13 cellular contexts compared by ENCODE assay signal in the genomic region with DNA sequence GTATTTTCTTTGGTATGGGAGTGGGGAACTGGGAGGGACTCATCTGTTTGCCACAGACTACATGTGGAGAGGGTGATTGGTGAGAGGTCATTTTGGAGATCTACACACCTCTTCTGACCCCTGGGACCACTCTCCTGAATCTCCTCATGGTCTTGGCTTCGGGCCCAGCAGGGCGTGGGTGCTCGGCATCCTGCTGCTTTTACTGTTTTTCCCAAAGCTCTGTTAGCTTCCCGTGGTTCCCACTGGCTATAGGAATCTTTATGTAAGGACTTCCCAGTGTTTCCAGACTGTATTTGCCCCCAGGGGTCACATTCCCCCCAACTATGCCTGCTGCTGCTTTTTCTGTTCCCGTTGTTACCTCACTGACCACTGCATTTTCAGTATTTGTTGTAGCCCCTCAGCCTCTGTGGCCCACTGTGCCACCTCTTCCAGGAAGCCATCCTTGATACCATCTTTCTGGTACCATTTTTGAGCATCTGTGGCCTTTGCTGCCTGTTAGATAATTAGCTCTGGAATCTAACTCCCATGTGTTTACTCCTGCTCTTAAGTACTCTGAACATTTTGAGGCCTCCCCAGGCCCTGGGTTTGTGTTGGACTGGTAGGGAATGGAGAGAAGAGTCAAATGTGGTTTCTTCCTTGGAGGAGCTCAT. TPM values are rescaled to one million over a fixed set of nuclear protein-coding genes. Genes with fewer than 3 reads are reported as not detected.
DNase-seq lines count a peak whose midpoint lies in the region; ATAC-seq lines count a peak whose summit lies in the region.
"Had no signal": no experiment of that assay in that cellular context is flagged by ENCODE, and none has a peak within 500 bp of the region (broad histone marks: within the 10 kb centered on the region; RNA-seq: fewer than 3 reads in every experiment).

No MANE protein-coding gene starts in this region.

- no peak overlapping the region for H3K4me3 ChIP-seq in right cardiac atrium (ENCODE audit: low read length)
- H3K4me3 ChIP-seq: Peyer's patch had no signal

- CTCF ChIA-PET in activated CD4-positive, alpha-beta T cell treated with anti-CD3 and anti-CD28 coated beads, Interleukin-2, amount 10 ng/mL, durations not matched to agents 7 days and 5 days (lab: Charles Lee): interaction anchor here (0.9 to 14.7 kb wide), 6 partner anchors 10 to 94 kb away, joined by 3 to 139 read pairs (median 6); a partner anchor contains a TSS

- no peaks in the 10 kb centered on the region for H3K9me3 Mint-ChIP-seq in activated CD4-positive, alpha-beta T cell treated with anti-CD3 and anti-CD28 coated beads, Interleukin-2, amount 10 ng/mL, durations not matched to agents 7 days and 5 days
- no peaks in the 10 kb centered on the region for H3K9me3 Mint-ChIP-seq in activated T-helper 1 cell treated with anti-CD3 and anti-CD28 coated beads, Interleukin-12 subunit alpha, Interleukin-12 subunit beta, Interleukin-2, Interleukin-4 antibody, amounts not matched to agents 30 ng/mL and 10 ng/mL and 1 ng/mL, durations not matched to agents 14 hours and 24 hours and 36 hours
- peaks cover 3% of the 10 kb centered on the region for H3K9me3 Mint-ChIP-seq in stimulated activated effector memory CD8-positive, alpha-beta T cell treated with anti-CD3 and anti-CD28 coated beads, Interleukin-12 subunit alpha, Interleukin-12 subunit beta, amount 100 ng/mL, for 72 hours

- H3K27ac ChIP-seq in right cardiac atrium (ENCODE audit: low read length): peak overlapping the region; percentile 23

- no peak for ATAC-seq in right cardiac atrium
- no peak for ATAC-seq in stimulated activated effector memory CD8-positive, alpha-beta T cell treated with anti-CD3 and anti-CD28 coated beads, Interleukin-12 subunit alpha, Interleukin-12 subunit beta, amount 100 ng/mL, for 72 hours
- no peak for ATAC-seq in HG03565 (IDR thresholded peaks at IDR 0.05; ENCODE audit: unreplicated experiment)

- POLR2A ChIA-PET in activated CD4-positive, alpha-beta T cell treated with anti-CD3 and anti-CD28 coated beads, Interleukin-2, amount 10 ng/mL, durations not matched to agents 7 days and 5 days (lab: Charles Lee): interaction anchor here (1.0 kb wide), 1 partner anchor 10 kb away, joined by 3 read pairs; no protein-coding TSS in a partner anchor

- no peak for DNase-seq in activated CD4-positive, alpha-beta T cell treated with anti-CD3 and anti-CD28 coated beads, Interleukin-2, amount 10 ng/mL, durations not matched to agents 7 days and 5 days
- DNase-seq in activated CD4-positive, alpha-beta T cell treated with anti-CD3 and anti-CD28 coated beads, Interleukin-2, amount 50 U/mL, for 1 hour: no peak
- DNase-seq in activated T-helper 1 cell treated with anti-CD3 and anti-CD28 coated beads, Interleukin-12 subunit alpha, Interleukin-12 subunit beta, Interleukin-2, Interleukin-4 antibody, amounts not matched to agents 30 ng/mL and 10 ng/mL and 1 ng/mL, durations not matched to agents 14 hours and 24 hours and 36 hours (ENCODE audit: low spot score): no peak
- DNase-seq in right cardiac atrium: peak in 2 of 3 donors; percentile 59 to 65
- no peak for DNase-seq in stimulated activated effector memory CD8-positive, alpha-beta T cell treated with anti-CD3 and anti-CD28 coated beads, Interleukin-12 subunit alpha, Interleukin-12 subunit beta, amount 100 ng/mL, for 72 hours (ENCODE audit: low spot score in 2 of 2)
- DNase-seq in NCI-H226: no peak
- no peak for DNase-seq in kidney glomerular epithelial cell (lab: John Stamatoyannopoulos, UW)
- DNase-seq: DND-41; hippocampal formation; Peyer's patch; stimulated activated CD4-positive, alpha-beta T cell treated with anti-CD3 and anti-CD28 coated beads, Interleukin-12 subunit alpha, Interleukin-12 subunit beta, amount 100 ng/mL, for 4 hours; stimulated activated CD8-positive, alpha-beta memory T cell treated with anti-CD3 and anti-CD28 coated beads, Interleukin-4, amount 100 ng/mL, for 48 hours had no signal

- H3K9me3 ChIP-seq in right cardiac atrium (ENCODE audit: control insufficient read depth, low read length): no peaks in the 10 kb centered on the region
- H3K9me3 ChIP-seq: Peyer's patch had no signal

- intact Hi-C loops in activated T-helper 1 cell treated with anti-CD3 and anti-CD28 coated beads, Interleukin-12 subunit alpha, Interleukin-12 subunit beta, Interleukin-2, Interleukin-4 antibody, amounts not matched to agents 30 ng/mL and 10 ng/mL and 1 ng/mL, durations not matched to agents 14 hours and 24 hours and 36 hours (cut with micrococcal nuclease): no loop called here
- intact Hi-C loops in right cardiac atrium (cut with DNase I): no loop called here

- H3K4me1 ChIP-seq in right cardiac atrium (ENCODE audit: control insufficient read depth, insufficient read depth, low read length): peaks cover 66% of the 10 kb centered on the region

- peak overlapping the region; percentile 90 for H3K27ac Mint-ChIP-seq in activated CD4-positive, alpha-beta T cell treated with anti-CD3 and anti-CD28 coated beads, Interleukin-2, amount 10 ng/mL, durations not matched to agents 7 days and 5 days
- H3K27ac Mint-ChIP-seq in activated T-helper 1 cell treated with anti-CD3 and anti-CD28 coated beads, Interleukin-12 subunit alpha, Interleukin-12 subunit beta, Interleukin-2, Interleukin-4 antibody, amounts not matched to agents 30 ng/mL and 10 ng/mL and 1 ng/mL, durations not matched to agents 14 hours and 24 hours and 36 hours: peak overlapping the region; percentile 80
- peak overlapping the region; percentile 90 for H3K27ac Mint-ChIP-seq in stimulated activated effector memory CD8-positive, alpha-beta T cell treated with anti-CD3 and anti-CD28 coated beads, Interleukin-12 subunit alpha, Interleukin-12 subunit beta, amount 100 ng/mL, for 72 hours

- peaks cover 95% of the 10 kb centered on the region for H3K4me1 Mint-ChIP-seq in activated CD4-positive, alpha-beta T cell treated with anti-CD3 and anti-CD28 coated beads, Interleukin-2, amount 10 ng/mL, durations not matched to agents 7 days and 5 days
- H3K4me1 Mint-ChIP-seq in activated T-helper 1 cell treated with anti-CD3 and anti-CD28 coated beads, Interleukin-12 subunit alpha, Interleukin-12 subunit beta, Interleukin-2, Interleukin-4 antibody, amounts not matched to agents 30 ng/mL and 10 ng/mL and 1 ng/mL, durations not matched to agents 14 hours and 24 hours and 36 hours (ENCODE audit: low read depth): peaks cover 94% of the 10 kb centered on the region
- H3K4me1 Mint-ChIP-seq in stimulated activated effector memory CD8-positive, alpha-beta T cell treated with anti-CD3 and anti-CD28 coated beads, Interleukin-12 subunit alpha, Interleukin-12 subunit beta, amount 100 ng/mL, for 72 hours: peaks cover 97% of the 10 kb centered on the region

- peaks cover 62% of the 10 kb centered on the region for H3K36me3 Mint-ChIP-seq in activated CD4-positive, alpha-beta T cell treated with anti-CD3 and anti-CD28 coated beads, Interleukin-2, amount 10 ng/mL, durations not matched to agents 7 days and 5 days (ENCODE audit: low read depth)
- H3K36me3 Mint-ChIP-seq in activated T-helper 1 cell treated with anti-CD3 and anti-CD28 coated beads, Interleukin-12 subunit alpha, Interleukin-12 subunit beta, Interleukin-2, Interleukin-4 antibody, amounts not matched to agents 30 ng/mL and 10 ng/mL and 1 ng/mL, durations not matched to agents 14 hours and 24 hours and 36 hours (ENCODE audit: low read depth): peaks cover 30% of the 10 kb centered on the region
- H3K36me3 Mint-ChIP-seq in stimulated activated effector memory CD8-positive, alpha-beta T cell treated with anti-CD3 and anti-CD28 coated beads, Interleukin-12 subunit alpha, Interleukin-12 subunit beta, amount 100 ng/mL, for 72 hours: peaks cover 16% of the 10 kb centered on the region

- no peaks in the 10 kb centered on the region for H3K27me3 ChIP-seq in right cardiac atrium (ENCODE audit: control insufficient read depth, insufficient read depth)
- H3K27me3 ChIP-seq: Peyer's patch had no signal

- WGBS in right cardiac atrium: 38% methylated on average over 5 of the region's 5 CpGs

- H3K27me3 Mint-ChIP-seq in activated CD4-positive, alpha-beta T cell treated with anti-CD3 and anti-CD28 coated beads, Interleukin-2, amount 10 ng/mL, durations not matched to agents 7 days and 5 days: no peaks in the 10 kb centered on the region
- H3K27me3 Mint-ChIP-seq in activated T-helper 1 cell treated with anti-CD3 and anti-CD28 coated beads, Interleukin-12 subunit alpha, Interleukin-12 subunit beta, Interleukin-2, Interleukin-4 antibody, amounts not matched to agents 30 ng/mL and 10 ng/mL and 1 ng/mL, durations not matched to agents 14 hours and 24 hours and 36 hours (ENCODE audit: insufficient read depth): no peaks in the 10 kb centered on the region

- H3K4me3 Mint-ChIP-seq in activated CD4-positive, alpha-beta T cell treated with anti-CD3 and anti-CD28 coated beads, Interleukin-2, amount 10 ng/mL, durations not matched to agents 7 days and 5 days: no peak overlapping the region
- peak overlapping the region; percentile 58 for H3K4me3 Mint-ChIP-seq in activated T-helper 1 cell treated with anti-CD3 and anti-CD28 coated beads, Interleukin-12 subunit alpha, Interleukin-12 subunit beta, Interleukin-2, Interleukin-4 antibody, amounts not matched to agents 30 ng/mL and 10 ng/mL and 1 ng/mL, durations not matched to agents 14 hours and 24 hours and 36 hours
- peak overlapping the region; percentile 35 for H3K4me3 Mint-ChIP-seq in stimulated activated effector memory CD8-positive, alpha-beta T cell treated with anti-CD3 and anti-CD28 coated beads, Interleukin-12 subunit alpha, Interleukin-12 subunit beta, amount 100 ng/mL, for 72 hours

RNA-seq across cellular contexts. Expression of a gene that starts 14.9 kb away (rescaled TPM):
- total RNA-seq in activated CD4-positive, alpha-beta T cell treated with anti-CD3 and anti-CD28 coated beads, Interleukin-2, amount 10 ng/mL, durations not matched to agents 7 days and 5 days: 100 to 1,000 TPM; 395 to 443 TPM
- total RNA-seq in activated T-helper 1 cell treated with anti-CD3 and anti-CD28 coated beads, Interleukin-12 subunit alpha, Interleukin-12 subunit beta, Interleukin-2, Interleukin-4 antibody, amounts not matched to agents 30 ng/mL and 10 ng/mL and 1 ng/mL, durations not matched to agents 14 hours and 24 hours and 36 hours: 203 and 205 TPM in 2 replicates
- total RNA-seq in right cardiac atrium: 10 to 100 TPM; 50.1 to 62.2 (median 58.3) TPM
- polyA plus RNA-seq in right cardiac atrium: 45.6 TPM

Comparison
In these comparisons a context has a peak if more than half of its experiments do, and no peak if none do; other contexts are left out.
1. DNase-seq: peak in right cardiac atrium (2 of 3); none in activated CD4-positive, alpha-beta T cell treated with anti-CD3 and anti-CD28 coated beads, Interleukin-2, amount 10 ng/mL, durations not matched to agents 7 days and 5 days (single experiment), activated CD4-positive, alpha-beta T cell treated with anti-CD3 and anti-CD28 coated beads, Interleukin-2, amount 50 U/mL, for 1 hour (single experiment), activated T-helper 1 cell treated with anti-CD3 and anti-CD28 coated beads, Interleukin-12 subunit alpha, Interleukin-12 subunit beta, Interleukin-2, Interleukin-4 antibody, amounts not matched to agents 30 ng/mL and 10 ng/mL and 1 ng/mL, durations not matched to agents 14 hours and 24 hours and 36 hours (single experiment), stimulated activated effector memory CD8-positive, alpha-beta T cell treated with anti-CD3 and anti-CD28 coated beads, Interleukin-12 subunit alpha, Interleukin-12 subunit beta, amount 100 ng/mL, for 72 hours (0 of 2), NCI-H226 (single experiment) and kidney glomerular epithelial cell (single experiment).
2. Peak in every context shown above with its lines, with median percentiles within 50 percentile points of each other: H3K27ac Mint-ChIP-seq.